Comparison of ENCODE assay signal across 23 cellular contexts in genomic region chr5:112320408-112320807, GRCh38.
"Had no signal": no experiment of that assay in that cellular context is flagged by ENCODE, and none has a peak within 500 bp of the region (broad histone marks: within the 10 kb centered on the region; RNA-seq: fewer than 3 reads in every experiment).

No MANE protein-coding gene starts in this region.

- H3K36me3 ChIP-seq: colonic mucosa, esophagus squamous epithelium, gastrocnemius medialis, heart right ventricle, left lung, lower lobe of right lung had no signal

- H3K4me1 ChIP-seq: colonic mucosa, gastrocnemius medialis, left lung, lower lobe of right lung had no signal

- H3K36me3 Mint-ChIP-seq: naive thymus-derived CD8-positive, alpha-beta T cell had no signal

- H3K27ac ChIP-seq: colonic mucosa, epithelial cell of prostate, esophagus squamous epithelium, gastrocnemius medialis, left lung, lower lobe of right lung had no signal

- H3K27me3 ChIP-seq: colonic mucosa, esophagus squamous epithelium, gastrocnemius medialis, heart right ventricle, left lung had no signal

- H3K4me1 Mint-ChIP-seq: naive B cell; naive thymus-derived CD8-positive, alpha-beta T cell had no signal

- H3K27ac Mint-ChIP-seq: dendritic cell treated with granulocyte-macrophage colony-stimulating factor and Interleukin-4, amounts not matched to agents 40 ng/mL and 50 ng/mL, for 4 days; effector memory CD8-positive, alpha-beta T cell; endodermal cell; mesothelial cell of epicardium; naive B cell; naive thymus-derived CD8-positive, alpha-beta T cell had no signal

- H3K4me3 ChIP-seq: colonic mucosa, esophagus squamous epithelium, gastrocnemius medialis, heart right ventricle, left lung, lower lobe of right lung, mucosa of descending colon had no signal

- ATAC-seq: effector memory CD8-positive, alpha-beta T cell; esophagus mucosa; gastrocnemius medialis; left cardiac atrium; left lung; lower lobe of right lung; mucosa of descending colon; naive thymus-derived CD8-positive, alpha-beta T cell had no signal

- H3K9me3 Mint-ChIP-seq: dendritic cell treated with granulocyte-macrophage colony-stimulating factor and Interleukin-4, amounts not matched to agents 40 ng/mL and 50 ng/mL, for 4 days; effector memory CD8-positive, alpha-beta T cell; endodermal cell; naive B cell; naive thymus-derived CD8-positive, alpha-beta T cell had no signal

- H3K4me3 Mint-ChIP-seq: dendritic cell treated with granulocyte-macrophage colony-stimulating factor and Interleukin-4, amounts not matched to agents 40 ng/mL and 50 ng/mL, for 4 days; effector memory CD8-positive, alpha-beta T cell; endodermal cell; mesothelial cell of epicardium; naive B cell; naive thymus-derived CD8-positive, alpha-beta T cell had no signal

- H3K27me3 Mint-ChIP-seq: dendritic cell treated with granulocyte-macrophage colony-stimulating factor and Interleukin-4, amounts not matched to agents 40 ng/mL and 50 ng/mL, for 4 days had no signal

- DNase-seq: colonic mucosa; cortex of kidney; effector CD8-positive, alpha-beta T cell; effector memory CD8-positive, alpha-beta T cell; endodermal cell; erythroblast; esophagus squamous epithelium; foreskin fibroblast; foreskin melanocyte; gastrocnemius medialis; heart right ventricle; hippocampal formation; left cardiac atrium; left lung; lower lobe of right lung; mesenchymal stem cell; mucosa of descending colon; naive B cell; naive thymus-derived CD8-positive, alpha-beta T cell had no signal

- H3K9me3 ChIP-seq: colonic mucosa, esophagus squamous epithelium, gastrocnemius medialis, heart right ventricle, left lung, lower lobe of right lung, mucosa of descending colon had no signal
